15 cellular contexts compared by ENCODE assay signal in the genomic region with DNA sequence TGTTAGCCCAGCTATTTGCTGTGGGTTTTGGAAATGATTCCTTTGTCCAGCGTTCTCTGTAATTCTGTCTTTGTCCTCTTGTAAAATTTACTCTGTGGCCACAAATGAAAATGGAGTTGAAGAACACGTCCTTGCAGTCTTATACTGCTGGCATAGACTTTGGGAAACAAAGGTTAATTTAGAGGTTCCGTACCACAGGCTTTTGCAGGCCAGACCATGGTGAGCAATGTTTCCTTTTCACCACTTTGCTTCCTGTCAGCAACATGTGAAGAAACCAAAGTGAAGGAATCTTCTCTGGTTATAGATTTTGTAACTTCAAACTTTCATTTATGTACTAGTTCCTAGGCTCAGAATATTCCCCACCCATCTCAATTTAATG.
A peak's percentile ranks its signal among the peaks of the same experiment; 100 is the strongest.
DNase-seq lines count a peak whose midpoint lies in the region; ATAC-seq lines count a peak whose summit lies in the region.
"Had no signal": no experiment of that assay in that cellular context is flagged by ENCODE, and none has a peak within 500 bp of the region (broad histone marks: within the 10 kb centered on the region; RNA-seq: fewer than 3 reads in every experiment).

No MANE protein-coding gene starts in this region.

- intact Hi-C loops in activated CD4-positive, alpha-beta T cell treated with anti-CD3 and anti-CD28 coated beads, Interleukin-2, amount 10 ng/mL, durations not matched to agents 24 days and 14 days (cut with micrococcal nuclease), result no loop called here

- no peaks in the 10 kb centered on the region for H3K9me3 ChIP-seq in T-helper 17 cell (ENCODE audit: control insufficient read depth, low read length, poor library complexity, severe bottlenecking)
- H3K9me3 ChIP-seq: breast epithelium had no signal

- H3K4me1 Mint-ChIP-seq in T-helper 17 cell, result peaks cover 10% of the 10 kb centered on the region
- H3K4me1 Mint-ChIP-seq in activated CD4-positive, alpha-beta T cell treated with anti-CD3 and anti-CD28 coated beads, Interleukin-2, amount 10 ng/mL, durations not matched to agents 24 days and 14 days, result no peaks in the 10 kb centered on the region
- H3K4me1 Mint-ChIP-seq: stimulated activated naive CD8-positive, alpha-beta T cell treated with anti-CD3 and anti-CD28 coated beads, Interleukin-15, amount 100 ng/mL, for 72 hours had no signal

- no peaks in the 10 kb centered on the region for H3K9me3 Mint-ChIP-seq in activated CD4-positive, alpha-beta T cell treated with anti-CD3 and anti-CD28 coated beads, Interleukin-2, amount 10 ng/mL, durations not matched to agents 24 days and 14 days
- H3K9me3 Mint-ChIP-seq: stimulated activated naive CD8-positive, alpha-beta T cell treated with anti-CD3 and anti-CD28 coated beads, Interleukin-15, amount 100 ng/mL, for 72 hours had no signal

- H3K27me3 Mint-ChIP-seq in T-helper 17 cell, result no peaks in the 10 kb centered on the region
- H3K27me3 Mint-ChIP-seq in activated CD4-positive, alpha-beta T cell treated with anti-CD3 and anti-CD28 coated beads, Interleukin-2, amount 10 ng/mL, durations not matched to agents 24 days and 14 days, result no peaks in the 10 kb centered on the region
- H3K27me3 Mint-ChIP-seq: stimulated activated naive CD8-positive, alpha-beta T cell treated with anti-CD3 and anti-CD28 coated beads, Interleukin-15, amount 100 ng/mL, for 72 hours had no signal

- DNase-seq in T-helper 17 cell (no peak), pons (ENCODE audit: low spot score) (peak; percentile 7), glomerular visceral epithelial cell (ENCODE audit: extremely low spot score) (no peak), NCI-H82 treated with DMSO at 0.1 percent for 48 hours (lab: John Stamatoyannopoulos, UW; ENCODE audit: unreplicated experiment) (no peak)
- DNase-seq in activated CD4-positive, alpha-beta T cell treated with anti-CD3 and anti-CD28 coated beads, Interleukin-2, amount 10 ng/mL, durations not matched to agents 24 days and 14 days, result no peak
- DNase-seq: activated naive CD4-positive, alpha-beta T cell; C1 segment of cervical spinal cord; endodermal cell; NCI-H1092; right cardiac atrium; stimulated activated naive CD8-positive, alpha-beta T cell treated with anti-CD3 and anti-CD28 coated beads, Interleukin-15, amount 100 ng/mL, for 72 hours had no signal

- ATAC-seq in GM21360 (IDR thresholded peaks at IDR 0.05; ENCODE audit: unreplicated experiment), result peak; percentile 3
- peak; percentile 18 for ATAC-seq in HG03354 (IDR thresholded peaks at IDR 0.05; ENCODE audit: poor library complexity, severe bottlenecking, unreplicated experiment)
- ATAC-seq in T-helper 17 cell, result peak; percentile 48
- ATAC-seq in HG02588 (IDR thresholded peaks at IDR 0.05; ENCODE audit: unreplicated experiment), result no peak
- ATAC-seq: right cardiac atrium; stimulated activated naive CD8-positive, alpha-beta T cell treated with anti-CD3 and anti-CD28 coated beads, Interleukin-15, amount 100 ng/mL, for 72 hours had no signal

- peak overlapping the region; percentile 37 for H3K27ac Mint-ChIP-seq in T-helper 17 cell
- H3K27ac Mint-ChIP-seq in activated CD4-positive, alpha-beta T cell treated with anti-CD3 and anti-CD28 coated beads, Interleukin-2, amount 10 ng/mL, durations not matched to agents 24 days and 14 days, result no peak overlapping the region
- H3K27ac Mint-ChIP-seq: endodermal cell; stimulated activated naive CD8-positive, alpha-beta T cell treated with anti-CD3 and anti-CD28 coated beads, Interleukin-15, amount 100 ng/mL, for 72 hours had no signal

- no peaks in the 10 kb centered on the region for H3K36me3 Mint-ChIP-seq in T-helper 17 cell (ENCODE audit: low read depth)
- H3K36me3 Mint-ChIP-seq in activated CD4-positive, alpha-beta T cell treated with anti-CD3 and anti-CD28 coated beads, Interleukin-2, amount 10 ng/mL, durations not matched to agents 24 days and 14 days (ENCODE audit: low read depth), result no peaks in the 10 kb centered on the region

- no peak overlapping the region for H3K4me3 Mint-ChIP-seq in T-helper 17 cell
- no peak overlapping the region for H3K4me3 Mint-ChIP-seq in activated CD4-positive, alpha-beta T cell treated with anti-CD3 and anti-CD28 coated beads, Interleukin-2, amount 10 ng/mL, durations not matched to agents 24 days and 14 days
- H3K4me3 Mint-ChIP-seq: endodermal cell; stimulated activated naive CD8-positive, alpha-beta T cell treated with anti-CD3 and anti-CD28 coated beads, Interleukin-15, amount 100 ng/mL, for 72 hours had no signal
